In genomic region chr18:58887613-58887963, GRCh38 we compare ENCODE assay signal across 8 cellular contexts. TPM values are rescaled to one million over a fixed set of nuclear protein-coding genes. Genes with fewer than 3 reads are reported as not detected.
DNase-seq lines count a peak whose midpoint lies in the region; ATAC-seq and TF ChIP-seq lines count a peak whose summit lies in the region.

No MANE protein-coding gene starts in this region.

- peaks cover 21% of the 10 kb centered on the region for H3K36me3 Mint-ChIP-seq in neural crest cell (ENCODE audit: low read depth)
- H3K36me3 Mint-ChIP-seq in activated naive CD4-positive, alpha-beta T cell treated with anti-CD3 and anti-CD28 coated beads, Interleukin-2, amount 10 ng/mL, durations not matched to agents 7 days and 5 days, result no peaks in the 10 kb centered on the region

- H3K4me3 ChIP-seq in GM12864 (ENCODE audit: low read depth, low read length) (no peak overlapping the region), epithelial cell of esophagus (ENCODE audit: low read length) (no peak overlapping the region)

- H3K4me3 Mint-ChIP-seq in neural crest cell, result no peak overlapping the region
- no peak overlapping the region for H3K4me3 Mint-ChIP-seq in activated naive CD4-positive, alpha-beta T cell treated with anti-CD3 and anti-CD28 coated beads, Interleukin-2, amount 10 ng/mL, durations not matched to agents 7 days and 5 days

- H3K27ac Mint-ChIP-seq in neural crest cell (ENCODE audit: unreplicated experiment), result peak overlapping the region; percentile 92
- H3K27ac Mint-ChIP-seq in activated naive CD4-positive, alpha-beta T cell treated with anti-CD3 and anti-CD28 coated beads, Interleukin-2, amount 10 ng/mL, durations not matched to agents 7 days and 5 days, result no peak overlapping the region

- H3K27me3 Mint-ChIP-seq in neural crest cell (ENCODE audit: low read depth), result no peaks in the 10 kb centered on the region
- peaks cover 23% of the 10 kb centered on the region for H3K27me3 Mint-ChIP-seq in activated naive CD4-positive, alpha-beta T cell treated with anti-CD3 and anti-CD28 coated beads, Interleukin-2, amount 10 ng/mL, durations not matched to agents 7 days and 5 days

- TF ChIP-seq CTCF in GM12864 (IDR thresholded peaks at IDR 0.05; ENCODE audit: low read depth, low read length, missing control alignments) (no peak), epithelial cell of esophagus (IDR thresholded peaks at IDR 0.05; ENCODE audit: insufficient read depth, low read depth, low read length, missing control alignments) (no peak), neural crest cell (conservative IDR thresholded peaks at IDR 0.05) (no peak)

- no peaks in the 10 kb centered on the region for H3K9me3 Mint-ChIP-seq in neural crest cell
- H3K9me3 Mint-ChIP-seq in activated naive CD4-positive, alpha-beta T cell treated with anti-CD3 and anti-CD28 coated beads, Interleukin-2, amount 10 ng/mL, durations not matched to agents 7 days and 5 days, result no peaks in the 10 kb centered on the region

- peak; percentile 91 for ATAC-seq in HG02759 (IDR thresholded peaks at IDR 0.05; ENCODE audit: unreplicated experiment)

- DNase-seq in GM12864 (ENCODE audit: low read depth) (peak; percentile 37), RPMI8226 (peak; percentile 64), epithelial cell of esophagus (ENCODE audit: low read depth) (peak; percentile 63), neural crest cell (ENCODE audit: low read depth, low spot score) (no peak), NCI-H748 treated with DMSO at 0.1 percent for 48 hours (lab: John Stamatoyannopoulos, UW) (no peak), cerebellum (ENCODE audit: low spot score) (no peak)
- no peak for DNase-seq in activated naive CD4-positive, alpha-beta T cell treated with anti-CD3 and anti-CD28 coated beads, Interleukin-2, amount 10 ng/mL, durations not matched to agents 7 days and 5 days

- peaks cover 36% of the 10 kb centered on the region for H3K4me1 Mint-ChIP-seq in neural crest cell
- peaks cover 12% of the 10 kb centered on the region for H3K4me1 Mint-ChIP-seq in activated naive CD4-positive, alpha-beta T cell treated with anti-CD3 and anti-CD28 coated beads, Interleukin-2, amount 10 ng/mL, durations not matched to agents 7 days and 5 days

- CTCF ChIA-PET in activated naive CD4-positive, alpha-beta T cell treated with anti-CD3 and anti-CD28 coated beads, Interleukin-2, amount 10 ng/mL, durations not matched to agents 7 days and 5 days (lab: Charles Lee), result interaction anchor here (0.6 kb wide), 1 partner anchor 102 kb away, joined by 3 read pairs; no protein-coding TSS in a partner anchor

RNA-seq across cellular contexts. Expression of gene ZNF532, which starts 22.9 kb away (rescaled TPM):
- total RNA-seq in neural crest cell (171 and 180 TPM in 2 replicates), cerebellum (193 TPM)

Comparison
In these comparisons a context has a peak if more than half of its experiments do, and no peak if none do; other contexts are left out.
1. DNase-seq: peak in GM12864 (single experiment), RPMI8226 (single experiment) and epithelial cell of esophagus (single experiment); none in neural crest cell (single experiment), NCI-H748 treated with DMSO at 0.1 percent for 48 hours (single experiment), cerebellum (single experiment) and activated naive CD4-positive, alpha-beta T cell treated with anti-CD3 and anti-CD28 coated beads, Interleukin-2, amount 10 ng/mL, durations not matched to agents 7 days and 5 days (single experiment).